In the genomic region with DNA sequence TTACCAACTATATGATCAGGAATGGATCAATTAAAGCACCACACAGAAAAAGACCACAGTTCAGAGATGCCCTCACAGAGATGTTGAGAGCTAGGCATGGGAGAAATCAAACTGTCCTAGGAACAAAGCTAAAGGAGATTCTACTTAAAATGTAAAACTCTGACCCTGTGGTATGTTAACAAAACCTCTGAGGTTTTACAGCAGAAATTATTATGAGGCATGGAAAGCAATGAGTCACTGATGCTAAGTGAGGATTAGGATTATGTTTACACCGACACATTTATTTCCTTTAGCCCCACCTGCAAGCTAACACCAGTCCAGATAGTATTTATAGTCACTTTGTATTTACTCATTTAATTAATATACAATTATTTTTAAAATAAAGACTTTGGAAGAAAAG, we compare ENCODE assay signal across 29 cellular contexts.
DNase-seq lines count a peak whose midpoint lies in the region; ATAC-seq, FAIRE-seq and TF ChIP-seq lines count a peak whose summit lies in the region.
"Had no signal": no experiment of that assay in that cellular context is flagged by ENCODE, and none has a peak within 500 bp of the region (broad histone marks: within the 10 kb centered on the region; RNA-seq: fewer than 3 reads in every experiment).

No MANE protein-coding gene starts in this region.

- no peak overlapping the region for H3K27ac ChIP-seq in RWPE2 (ENCODE audit: poor library complexity, severe bottlenecking)
- H3K27ac ChIP-seq in endodermal cell (ENCODE audit: low read depth, low read length): no peak overlapping the region
- H3K27ac ChIP-seq in PC-9: no peak overlapping the region
- H3K27ac ChIP-seq: A549, HL-60, skin epidermis, stomach, thyroid gland, WERI-Rb-1 had no signal

- no peak overlapping the region for H2AFZ ChIP-seq in PC-9

- TF ChIP-seq POLR2A in GM12892 (IDR thresholded peaks at IDR 0.05; ENCODE audit: low read depth, low read length): no peak

- BruUV-seq in PC-9 (replicated peaks; lab: Mats Ljungman, UMichigan): no TSS peak

- no peaks in the 10 kb centered on the region for H3F3A ChIP-seq in PC-9 (ENCODE audit: insufficient read depth, low read depth)

- DNase-seq in AG04449 (ENCODE audit: low read depth, low spot score) (peak; percentile 2), H4 (ENCODE audit: low spot score) (peak; percentile 18), RWPE2 (ENCODE audit: low spot score) (no peak), endodermal cell (no peak), left ventricle myocardium superior (no peak), GM12892 (ENCODE audit: insufficient read length) (no peak), PC-9 (no peak)
- DNase-seq in activated naive CD4-positive, alpha-beta T cell treated with Interleukin-2 at 50 U/mL for 16 hours: no peak
- DNase-seq: activated CD4-positive, alpha-beta T cell treated with anti-CD3 and anti-CD28 coated beads, Interleukin-2, amount 10 ng/mL, durations not matched to agents 24 days and 14 days; activated gamma-delta T cell; activated T-cell treated with anti-CD3 and anti-CD28 coated beads, Interleukin-2, amount 50 U/mL, for 24 hours; CD8-positive, alpha-beta memory T cell; DMS 273 treated with DMSO at 0.1 percent for 48 hours; GF-D8; NCI-H1105 treated with DMSO at 0.1 percent for 48 hours; NCI-H1930; NCI-H774; nephron progenitor cell; SHP77; stimulated activated CD8-positive, alpha-beta memory T cell treated with anti-CD3 and anti-CD28 coated beads, Interleukin-4, amount 100 ng/mL, for 48 hours; stomach; T-helper 9 cell; thyroid gland; WERI-Rb-1 had no signal

- H3K27me3 Mint-ChIP-seq in endodermal cell (ENCODE audit: insufficient read depth): no peaks in the 10 kb centered on the region
- H3K27me3 Mint-ChIP-seq: activated CD4-positive, alpha-beta T cell treated with anti-CD3 and anti-CD28 coated beads, Interleukin-2, amount 10 ng/mL, durations not matched to agents 24 days and 14 days; activated T-cell treated with anti-CD3 and anti-CD28 coated beads, Interleukin-2, amount 50 U/mL, for 24 hours; B cell; CD8-positive, alpha-beta memory T cell had no signal

- H3K9me3 ChIP-seq in RWPE2 (ENCODE audit: severe bottlenecking) (no peaks in the 10 kb centered on the region), endodermal cell (ENCODE audit: control insufficient read depth, low read length) (no peaks in the 10 kb centered on the region), PC-9 (ENCODE audit: insufficient read depth, low read depth) (no peaks in the 10 kb centered on the region)
- H3K9me3 ChIP-seq: A549, stomach, thyroid gland had no signal

- H3K9ac ChIP-seq in endodermal cell (ENCODE audit: extremely low read depth, low read length, poor library complexity, severe bottlenecking): no peak overlapping the region

- POLR2A ChIA-PET in AG04449 (lab: Yijun Ruan, JAX) (no interaction called here), PC-9 (lab: Charles Lee; ENCODE audit: unreplicated experiment) (no interaction called here)

- H4K20me1 ChIP-seq in PC-9 (ENCODE audit: insufficient read depth): no peaks in the 10 kb centered on the region

- TF ChIP-seq CTCF in AG04449 (IDR thresholded peaks at IDR 0.05; ENCODE audit: insufficient read depth, low read length, missing control alignments) (no peak), RWPE2 (IDR thresholded peaks at IDR 0.05; ENCODE audit: poor library complexity, severe bottlenecking) (no peak), endodermal cell (conservative IDR thresholded peaks at IDR 0.05) (no peak), PC-9 (conservative IDR thresholded peaks at IDR 0.05) (no peak)

- no peak overlapping the region for H3K4me3 Mint-ChIP-seq in endodermal cell
- H3K4me3 Mint-ChIP-seq: activated CD4-positive, alpha-beta T cell treated with anti-CD3 and anti-CD28 coated beads, Interleukin-2, amount 10 ng/mL, durations not matched to agents 24 days and 14 days; activated T-cell treated with anti-CD3 and anti-CD28 coated beads, Interleukin-2, amount 50 U/mL, for 24 hours; B cell; CD8-positive, alpha-beta memory T cell; nephron progenitor cell had no signal

- peak overlapping the region; percentile 8 for H3K27ac Mint-ChIP-seq in endodermal cell
- H3K27ac Mint-ChIP-seq: activated CD4-positive, alpha-beta T cell treated with anti-CD3 and anti-CD28 coated beads, Interleukin-2, amount 10 ng/mL, durations not matched to agents 24 days and 14 days; activated T-cell treated with anti-CD3 and anti-CD28 coated beads, Interleukin-2, amount 50 U/mL, for 24 hours; B cell; CD8-positive, alpha-beta memory T cell; nephron progenitor cell had no signal

- ATAC-seq in RWPE2 (ENCODE audit: low read depth) (peak; percentile 42; the same call in 1 of the 3 replicates), left ventricle myocardium superior (no peak)
- ATAC-seq: A549 had no signal

- no peaks in the 10 kb centered on the region for H3K79me2 ChIP-seq in PC-9 (ENCODE audit: low read depth)

- no peak overlapping the region for H3K4me2 ChIP-seq in PC-9
- H3K4me2 ChIP-seq: A549 had no signal

- no peaks in the 10 kb centered on the region for H3K9me3 Mint-ChIP-seq in endodermal cell
- H3K9me3 Mint-ChIP-seq: activated CD4-positive, alpha-beta T cell treated with anti-CD3 and anti-CD28 coated beads, Interleukin-2, amount 10 ng/mL, durations not matched to agents 24 days and 14 days; nephron progenitor cell had no signal

- CTCF ChIA-PET in AG04449 (lab: Yijun Ruan, JAX) (no interaction called here), PC-9 (lab: Charles Lee) (no interaction called here)

- H3K36me3 Mint-ChIP-seq in endodermal cell (ENCODE audit: low read depth): peaks cover 9% of the 10 kb centered on the region
- H3K36me3 Mint-ChIP-seq: CD8-positive, alpha-beta memory T cell had no signal

- H3K27me3 ChIP-seq in RWPE2 (ENCODE audit: insufficient read depth, poor library complexity, severe bottlenecking): no peaks in the 10 kb centered on the region
- H3K27me3 ChIP-seq in endodermal cell (ENCODE audit: control insufficient read depth, insufficient read depth, low read length, poor library complexity, severe bottlenecking): no peaks in the 10 kb centered on the region
- no peaks in the 10 kb centered on the region for H3K27me3 ChIP-seq in PC-9 (ENCODE audit: insufficient read depth, low read depth)
- H3K27me3 ChIP-seq: stomach, thyroid gland had no signal

- intact Hi-C loops in left ventricle myocardium superior (cut with micrococcal nuclease): no loop called here
- intact Hi-C loops in PC-9 (cut with micrococcal nuclease; ENCODE audit: unreplicated experiment): no loop called here

- FAIRE-seq in GM12892 (lab: Jason Lieb, UNC): no peak
- FAIRE-seq: A549, GM18507 had no signal

- H3K4me3 ChIP-seq in AG04449 (ENCODE audit: low read depth, low read length) (no peak overlapping the region), RWPE2 (ENCODE audit: severe bottlenecking) (no peak overlapping the region), endodermal cell (ENCODE audit: low read length) (no peak overlapping the region), PC-9 (no peak overlapping the region)
- H3K4me3 ChIP-seq: A549, skin epidermis, stomach, thyroid gland had no signal

- H3K4me1 ChIP-seq in RWPE2 (ENCODE audit: insufficient read depth, poor library complexity, severe bottlenecking) (no peaks in the 10 kb centered on the region), endodermal cell (ENCODE audit: control insufficient read depth, insufficient read depth, low read length) (no peaks in the 10 kb centered on the region), PC-9 (replicated peaks; ENCODE audit: insufficient read depth) (no peaks in the 10 kb centered on the region)
- H3K4me1 ChIP-seq: A549, stomach, thyroid gland had no signal

- peaks cover 28% of the 10 kb centered on the region for H3K4me1 Mint-ChIP-seq in endodermal cell
- H3K4me1 Mint-ChIP-seq: activated CD4-positive, alpha-beta T cell treated with anti-CD3 and anti-CD28 coated beads, Interleukin-2, amount 10 ng/mL, durations not matched to agents 24 days and 14 days; B cell; CD8-positive, alpha-beta memory T cell had no signal

- H3K9me2 ChIP-seq in PC-9 (ENCODE audit: insufficient read depth): no peaks in the 10 kb centered on the region; the same call in 1 of the 2 replicates

- no CpG with 5 or more reads among the region's 1 CpG for WGBS in endodermal cell (ENCODE audit: insufficient coverage in 1 of 2, insufficient read length in 1 of 2), 2 experiments

- H3K36me3 ChIP-seq in RWPE2 (ENCODE audit: low read depth) (no peaks in the 10 kb centered on the region), endodermal cell (ENCODE audit: control insufficient read depth, insufficient read depth, low read length) (no peaks in the 10 kb centered on the region), PC-9 (ENCODE audit: low read depth) (no peaks in the 10 kb centered on the region)
- H3K36me3 ChIP-seq: stomach, thyroid gland, WERI-Rb-1 had no signal

Comparison
In these comparisons a context has a peak if more than half of its experiments do, and no peak if none do; other contexts are left out.
1. DNase-seq: peak in AG04449 (single experiment) and H4 (single experiment); none in RWPE2 (single experiment), endodermal cell (single experiment), left ventricle myocardium superior (single experiment), GM12892 (single experiment), PC-9 (0 of 2) and activated naive CD4-positive, alpha-beta T cell treated with Interleukin-2 at 50 U/mL for 16 hours (single experiment).